Comparison of ENCODE assay signal across 8 cellular contexts in genomic region chr16:57185945-57186629, GRCh38. TPM values are rescaled to one million over a fixed set of nuclear protein-coding genes. Genes with fewer than 3 reads are reported as not detected.
DNase-seq lines count a peak whose midpoint lies in the region; ATAC-seq, FAIRE-seq and TF ChIP-seq lines count a peak whose summit lies in the region.

Gene PSME3IP1, minus strand, starts transcription at chr16:57186039. Its CDS starts 12,185 bp downstream, at chr16:57173854.
Gene RSPRY1, plus strand, starts transcription at chr16:57186329. Its CDS starts 18,330 bp downstream, at chr16:57204659.

- no peaks in the 10 kb centered on the region for H3K9me3 Mint-ChIP-seq in activated CD8-positive, alpha-beta memory T cell treated with anti-CD3 and anti-CD28 coated beads, Interleukin-2, amount 10 ng/mL, durations not matched to agents 7 days and 5 days (ENCODE audit: low read depth)
- no peaks in the 10 kb centered on the region for H3K9me3 Mint-ChIP-seq in memory B cell

- peak; percentile 75 for FAIRE-seq in H1 (lab: Jason Lieb, UNC)

- CTCF ChIA-PET in activated CD8-positive, alpha-beta memory T cell treated with anti-CD3 and anti-CD28 coated beads, Interleukin-2, amount 10 ng/mL, durations not matched to agents 7 days and 5 days (lab: Charles Lee) = interaction anchor here (0.6 to 3.7 kb wide), 13 partner anchors 9 to 343 kb away, joined by 3 to 16 read pairs (median 4); partner anchors contain the start of gene CPNE2
- CTCF ChIA-PET in H1 (lab: Charles Lee; ENCODE audit: partially characterized antibody) = interaction anchor here (0.6 kb wide), 1 partner anchor 41 kb away, joined by 3 read pairs; no protein-coding TSS in a partner anchor

- no peak within 1 kb of the TSS for H3K23ac ChIP-seq in H1 (ENCODE audit: insufficient read length)

- peak in 1 of 3 experiments; percentile 1; a peak in 1 of 4 replicates for TF ChIP-seq CTCF in H1 (IDR thresholded peaks at IDR 0.05; ENCODE audit: control extremely low read depth in 1 of 3, insufficient read depth in 1 of 3, low read depth in 1 of 3, low read length in 3 of 3)

- peaks cover 11% of the 10 kb centered on the region for H3K36me3 Mint-ChIP-seq in activated CD8-positive, alpha-beta memory T cell treated with anti-CD3 and anti-CD28 coated beads, Interleukin-2, amount 10 ng/mL, durations not matched to agents 7 days and 5 days
- peaks cover 1% of the 10 kb centered on the region for H3K36me3 Mint-ChIP-seq in memory B cell

- no peak within 1 kb of the TSS for H3K4ac ChIP-seq in H1 (replicated peaks; ENCODE audit: insufficient read length, low read depth, low read length)

- H3K9me3 ChIP-seq in NT2/D1 (ENCODE audit: insufficient read depth, low read length) (no peaks in the 10 kb centered on the region), H1 (ENCODE audit: insufficient read depth in 2 of 2, low read depth in 1 of 2, low read length in 1 of 2) (no peaks in the 10 kb centered on the region)

- no peak within 1 kb of the TSS for H2BK20ac ChIP-seq in H1 (ENCODE audit: low read length)

- H4K20me1 ChIP-seq in H1 (replicated peaks in 1 of 2; ENCODE audit: control insufficient read depth in 1 of 2, insufficient read depth in 2 of 2, low read length in 2 of 2) = no peaks in the 10 kb centered on the region

- no peaks in the 10 kb centered on the region for H3K27me3 Mint-ChIP-seq in activated CD8-positive, alpha-beta memory T cell treated with anti-CD3 and anti-CD28 coated beads, Interleukin-2, amount 10 ng/mL, durations not matched to agents 7 days and 5 days
- H3K27me3 Mint-ChIP-seq in memory B cell = no peaks in the 10 kb centered on the region

- POLR2A ChIA-PET in H1 (lab: Charles Lee; ENCODE audit: partially characterized antibody) = interaction anchor here (0.7 to 2.4 kb wide), 15 partner anchors 11 to 285 kb away, joined by 3 to 11 read pairs (median 4); partner anchors contain the start of gene ARL2BP

- TF ChIP-seq RAD21 in H1 (IDR thresholded peaks at IDR 0.05 in 1 of 2, conservative IDR thresholded peaks at IDR 0.05 in 1 of 2; ENCODE audit: low read depth in 2 of 2, low read length in 2 of 2) = no peak

- peak within 1 kb of the TSS; percentile 93 for H3K27ac Mint-ChIP-seq in activated CD8-positive, alpha-beta memory T cell treated with anti-CD3 and anti-CD28 coated beads, Interleukin-2, amount 10 ng/mL, durations not matched to agents 7 days and 5 days
- peak within 1 kb of the TSS; percentile 96 for H3K27ac Mint-ChIP-seq in memory B cell

- no peaks in the 10 kb centered on the region for H3K4me1 ChIP-seq in NT2/D1 (ENCODE audit: insufficient read depth, insufficient read length)
- H3K4me1 ChIP-seq in H1 (replicated peaks in 1 of 4; ENCODE audit: control insufficient read depth in 3 of 4, insufficient read depth in 4 of 4, low read length in 3 of 4) = peaks cover 2 to 7% (median 5%) of the 10 kb centered on the region in 4 experiments; a peak in 6 of 7 replicates

- no peak within 1 kb of the TSS for H2BK15ac ChIP-seq in H1 (ENCODE audit: low read length)

- H3K56ac ChIP-seq in H1 (replicated peaks; ENCODE audit: insufficient read length, low read depth, low read length) = peak within 1 kb of the TSS; percentile 80

- TF ChIP-seq POLR2A in H1 (IDR thresholded peaks at IDR 0.05; ENCODE audit: control extremely low read depth in 1 of 2, low read depth in 2 of 2, low read length in 2 of 2) = no peak; a peak in 1 of 3 replicates

- H4K8ac ChIP-seq in H1 (ENCODE audit: extremely low read depth, insufficient read depth, low read length) = peak within 1 kb of the TSS; percentile 94

- H2AK5ac ChIP-seq in H1 (ENCODE audit: low read depth, low read length) = peak within 1 kb of the TSS; percentile 82; the same call in 1 of the 2 replicates

- no peak within 1 kb of the TSS for H3K14ac ChIP-seq in H1 (ENCODE audit: insufficient read length)

- ATAC-seq in GM21381 (IDR thresholded peaks at IDR 0.05; ENCODE audit: unreplicated experiment) = peak; percentile 84
- ATAC-seq in activated CD8-positive, alpha-beta memory T cell treated with anti-CD3 and anti-CD28 coated beads, Interleukin-2, amount 10 ng/mL, durations not matched to agents 7 days and 5 days = peak; percentile 96
- peak; percentile 86 for ATAC-seq in memory B cell (ENCODE audit: low read depth)

- H4K5ac ChIP-seq in H1 (ENCODE audit: insufficient read length, low read depth, low read length) = peak within 1 kb of the TSS; percentile 84

- peak within 1 kb of the TSS; percentile 53; the same call in 1 of the 2 replicates for H3K18ac ChIP-seq in H1 (ENCODE audit: extremely low read depth, low read length)

- TF ChIP-seq EP300 in H1 (IDR thresholded peaks at IDR 0.05; ENCODE audit: borderline replicate concordance in 1 of 2, low read depth in 2 of 2, low read length in 2 of 2) = no peak

- H3K79me2 ChIP-seq in H1 (ENCODE audit: control insufficient read depth in 1 of 2, insufficient read depth in 2 of 2, low read length in 2 of 2) = peaks cover 4 to 85% of the 10 kb centered on the region in 2 experiments

- peaks cover 14% of the 10 kb centered on the region; the same call in 1 of the 2 replicates for H3K79me1 ChIP-seq in H1 (ENCODE audit: low read depth, low read length)

- peak within 1 kb of the TSS; percentile 89 to 92 for H3K4me2 ChIP-seq in H1 (ENCODE audit: insufficient read depth in 1 of 2, low read depth in 2 of 2, low read length in 2 of 2)

- 2% methylated on average over 41 of the region's 55 CpGs; no CpG with 5 or more reads in 1 of the 2 experiments for WGBS in H1 (ENCODE audit: extremely low coverage in 1 of 2, insufficient coverage in 1 of 2, insufficient read length in 1 of 2, insufficient replicate concordance in 2 of 2, low coverage in 1 of 2, low lambda C conversion rate in 2 of 2, missing lambda C conversion rate in 1 of 2), 2 experiments

- H3K9ac ChIP-seq in NT2/D1 (ENCODE audit: insufficient read length, low read depth) (peak within 1 kb of the TSS; percentile 99), H1 (replicated peaks in 1 of 4; ENCODE audit: extremely low read depth in 1 of 4, low read depth in 3 of 4, low read length in 3 of 4) (peak within 1 kb of the TSS; percentile 73 to 85 (median 80))

- peak within 1 kb of the TSS; percentile 97 for H3K4me3 Mint-ChIP-seq in activated CD8-positive, alpha-beta memory T cell treated with anti-CD3 and anti-CD28 coated beads, Interleukin-2, amount 10 ng/mL, durations not matched to agents 7 days and 5 days
- H3K4me3 Mint-ChIP-seq in memory B cell = peak within 1 kb of the TSS; percentile 98

- peak; percentile 99 for DNase-seq in COR-L47 (lab: John Stamatoyannopoulos, UW)
- peak in 75 of 76 experiments; percentile 54 to 100 (median 98) for DNase-seq in HUDEP-2 (lab: John Stamatoyannopoulos, UW; ENCODE audit: unreplicated experiment in 76 of 76)
- DNase-seq in NT2/D1 (ENCODE audit: low read depth, low spot score) = peak; percentile 99
- DNase-seq in activated CD8-positive, alpha-beta memory T cell treated with anti-CD3 and anti-CD28 coated beads, Interleukin-2, amount 10 ng/mL, durations not matched to agents 7 days and 5 days = peak; percentile 100
- peak; percentile 97 to 99 for DNase-seq in H1 (ENCODE audit: low read depth in 1 of 2, low spot score in 2 of 2)
- DNase-seq in memory B cell (ENCODE audit: low spot score in 2 of 2) = peak; percentile 94 to 99
- DNase-seq in stimulated activated CD8-positive, alpha-beta memory T cell treated with anti-CD3 and anti-CD28 coated beads, Interleukin-12 subunit alpha, Interleukin-12 subunit beta, amount 100 ng/mL, for 24 hours (ENCODE audit: extremely low read depth) = peak; percentile 90

- H2AFZ ChIP-seq in H1 (ENCODE audit: low read length) = 0 out of 2 replicates have a peak within 1 kb of the TSS, but pooled peaks have one; percentile 19

- H2BK5ac ChIP-seq in H1 (ENCODE audit: low read depth, low read length) = peak within 1 kb of the TSS; percentile 68; the same call in 1 of the 2 replicates

- H3K27ac ChIP-seq in H1 (ENCODE audit: low read depth, low read length) = peak within 1 kb of the TSS; percentile 78

- no peak within 1 kb of the TSS for H2BK120ac ChIP-seq in H1 (replicated peaks; ENCODE audit: low read depth, low read length)

- peaks cover 14% of the 10 kb centered on the region for H3K23me2 ChIP-seq in H1 (ENCODE audit: low read depth, low read length)

- H2BK12ac ChIP-seq in H1 (ENCODE audit: low read depth, low read length) = no peak within 1 kb of the TSS

- H3K4me1 Mint-ChIP-seq in activated CD8-positive, alpha-beta memory T cell treated with anti-CD3 and anti-CD28 coated beads, Interleukin-2, amount 10 ng/mL, durations not matched to agents 7 days and 5 days = peaks cover 42% of the 10 kb centered on the region
- peaks cover 38% of the 10 kb centered on the region for H3K4me1 Mint-ChIP-seq in memory B cell

- H3K4me3 ChIP-seq in NT2/D1 (ENCODE audit: insufficient read length, low read depth) (peak within 1 kb of the TSS; percentile 94), H1 (ENCODE audit: extremely low read depth in 1 of 4, insufficient read depth in 2 of 4, low read depth in 3 of 4, low read length in 4 of 4) (peak within 1 kb of the TSS; percentile 70 to 94 (median 90))

- no peaks in the 10 kb centered on the region for H3K27me3 ChIP-seq in NT2/D1 (ENCODE audit: insufficient read depth, insufficient read length)
- no peaks in the 10 kb centered on the region for H3K27me3 ChIP-seq in H1 (replicated peaks in 1 of 4; ENCODE audit: control insufficient read depth in 3 of 4, extremely low read depth in 1 of 4, insufficient read depth in 3 of 4, low read length in 3 of 4)

- peak within 1 kb of the TSS; percentile 76 for H4K91ac ChIP-seq in H1 (replicated peaks; ENCODE audit: insufficient read length, low read length)

- H3K36me3 ChIP-seq in NT2/D1 (ENCODE audit: insufficient read depth, insufficient read length, low read length) (peaks cover 3% of the 10 kb centered on the region), H1 (ENCODE audit: control insufficient read depth in 2 of 4, insufficient read depth in 4 of 4, low read length in 3 of 4) (no peaks in the 10 kb centered on the region)

RNA-seq across cellular contexts. Expression of gene PSME3IP1, which starts in this region (rescaled TPM):
- 100 to 1,000 TPM; 118 to 124 TPM for total RNA-seq in activated CD8-positive, alpha-beta memory T cell treated with anti-CD3 and anti-CD28 coated beads, Interleukin-2, amount 10 ng/mL, durations not matched to agents 7 days and 5 days
- 93.1 and 95.1 TPM in 2 replicates for total RNA-seq in H1 (2021; fragmentation: NEBNext Ultra II Directional; extraction: Animal tissue kit (Norgen Biotek cat#: 25700))
- polyA plus RNA-seq in H1 (2011; rRNA removed) = 98.3 and 117 TPM in 2 replicates
- 123 TPM for polyA plus RNA-seq in H1 (2011; cell fraction: cytosol; rRNA removed)
- 179 TPM for polyA plus RNA-seq in H1 (2011; cell fraction: nucleus; rRNA removed)
- 86.9 to 108 TPM (median 91.2 TPM) in 4 replicates for polyA plus RNA-seq in H1 (2012, experiment 1 of 2)
- 31.9 TPM for polyA plus RNA-seq in H1 (2012, experiment 2 of 2)
- polyA plus RNA-seq in H1 (2013, experiment 1 of 2) = 102 TPM
- 97.3 TPM for polyA plus RNA-seq in H1 (2013, experiment 2 of 2)
- 74.9 and 95.6 TPM in 2 replicates for polyA minus RNA-seq in H1 (2011; rRNA and poly(A)+ RNA removed)
- polyA minus RNA-seq in H1 (2011; cell fraction: cytosol; rRNA and poly(A)+ RNA removed) = 52.8 TPM
- 49.9 TPM for polyA minus RNA-seq in H1 (2011; cell fraction: nucleus; rRNA and poly(A)+ RNA removed)

RNA-seq across cellular contexts. Expression of gene RSPRY1, which starts in this region (rescaled TPM):
- 10 to 100 TPM; 32.6 to 33.7 TPM for total RNA-seq in activated CD8-positive, alpha-beta memory T cell treated with anti-CD3 and anti-CD28 coated beads, Interleukin-2, amount 10 ng/mL, durations not matched to agents 7 days and 5 days
- total RNA-seq in H1 (2021; fragmentation: NEBNext Ultra II Directional; extraction: Animal tissue kit (Norgen Biotek cat#: 25700)) = 32.5 and 34.2 TPM in 2 replicates
- 9.1 and 11.5 TPM in 2 replicates for polyA plus RNA-seq in H1 (2011; rRNA removed)
- polyA plus RNA-seq in H1 (2011; cell fraction: cytosol; rRNA removed) = 12.8 TPM
- 13.4 TPM for polyA plus RNA-seq in H1 (2011; cell fraction: nucleus; rRNA removed)
- 14.1 to 20.5 TPM (median 19.2 TPM) in 4 replicates for polyA plus RNA-seq in H1 (2012, experiment 1 of 2)
- polyA plus RNA-seq in H1 (2012, experiment 2 of 2) = 1.5 TPM
- polyA plus RNA-seq in H1 (2013, experiment 1 of 2) = 40.3 TPM
- polyA plus RNA-seq in H1 (2013, experiment 2 of 2) = 43.4 TPM
- 95.2 and 95.6 TPM in 2 replicates for polyA minus RNA-seq in H1 (2011; rRNA and poly(A)+ RNA removed)
- 33.5 TPM for polyA minus RNA-seq in H1 (2011; cell fraction: cytosol; rRNA and poly(A)+ RNA removed)
- 45.2 TPM for polyA minus RNA-seq in H1 (2011; cell fraction: nucleus; rRNA and poly(A)+ RNA removed)

Comparison
In these comparisons a context has a peak if more than half of its experiments do, and no peak if none do; other contexts are left out.
1. Peak in every context shown above with its lines: DNase-seq, ATAC-seq, H3K4me3 ChIP-seq and H3K27ac ChIP-seq.